ENCODE assay signal across 14 cellular contexts in the genomic region with DNA sequence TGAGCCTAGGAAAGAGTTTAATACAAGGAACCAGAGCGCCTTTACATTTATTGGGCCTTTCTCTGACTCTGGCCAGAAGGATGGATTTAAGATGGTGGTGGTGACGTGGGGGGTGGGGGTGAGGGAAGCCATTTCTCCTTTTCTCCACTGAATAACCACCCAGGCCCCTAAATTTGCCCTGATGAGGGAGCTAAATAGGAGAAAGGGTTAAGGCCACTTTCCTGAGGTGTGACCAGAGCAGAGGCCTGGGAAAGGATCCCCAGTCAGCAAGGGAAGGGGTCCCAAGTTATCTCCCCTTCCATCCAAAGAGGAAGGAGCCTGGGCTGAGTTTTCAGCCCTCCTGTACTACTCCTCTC. TPM values are rescaled to one million over a fixed set of nuclear protein-coding genes. Genes with fewer than 3 reads are reported as not detected.
DNase-seq lines count a peak whose midpoint lies in the region; ATAC-seq lines count a peak whose summit lies in the region.
"Had no signal": no experiment of that assay in that cellular context is flagged by ENCODE, and none has a peak within 500 bp of the region (broad histone marks: within the 10 kb centered on the region; RNA-seq: fewer than 3 reads in every experiment).

No MANE protein-coding gene starts in this region.

- no peak overlapping the region for H3K27ac Mint-ChIP-seq in stimulated activated naive CD8-positive, alpha-beta T cell treated with anti-CD3 and anti-CD28 coated beads, Interleukin-15, Interleukin-2, amounts not matched to agents 100 ng/mL and 50 ng/mL, for 24 hours
- H3K27ac Mint-ChIP-seq in stimulated activated naive CD8-positive, alpha-beta T cell treated with anti-CD3 and anti-CD28 coated beads, Interleukin-15, amount 100 ng/mL, for 72 hours = peak overlapping the region in 1 of 2 donors; percentile 100

- no peak overlapping the region for H4K91ac ChIP-seq in mesenchymal stem cell (ENCODE audit: low read length)

- peaks cover 85% of the 10 kb centered on the region for H3K27me3 Mint-ChIP-seq in stimulated activated naive CD8-positive, alpha-beta T cell treated with anti-CD3 and anti-CD28 coated beads, Interleukin-15, Interleukin-2, amounts not matched to agents 100 ng/mL and 50 ng/mL, for 24 hours
- H3K27me3 Mint-ChIP-seq in stimulated activated naive CD8-positive, alpha-beta T cell treated with anti-CD3 and anti-CD28 coated beads, Interleukin-15, amount 100 ng/mL, for 72 hours = peaks cover 94% of the 10 kb centered on the region

- peaks cover 14% of the 10 kb centered on the region for H3K4me1 Mint-ChIP-seq in stimulated activated naive CD8-positive, alpha-beta T cell treated with anti-CD3 and anti-CD28 coated beads, Interleukin-15, Interleukin-2, amounts not matched to agents 100 ng/mL and 50 ng/mL, for 24 hours (ENCODE audit: low read depth)
- H3K4me1 Mint-ChIP-seq in stimulated activated naive CD8-positive, alpha-beta T cell treated with anti-CD3 and anti-CD28 coated beads, Interleukin-15, amount 100 ng/mL, for 72 hours = peaks cover 20% of the 10 kb centered on the region

- no peaks in the 10 kb centered on the region for H3K36me3 ChIP-seq in SK-N-MC (ENCODE audit: insufficient read depth, low read length)
- H3K36me3 ChIP-seq in mesenchymal stem cell (ENCODE audit: control insufficient read depth in 1 of 2, insufficient read depth in 2 of 2, low read depth in 1 of 2, low read length in 2 of 2) = no peaks in the 10 kb centered on the region
- H3K36me3 ChIP-seq: sigmoid colon, SJSA1 had no signal

- no peak for DNase-seq in stimulated activated naive CD8-positive, alpha-beta T cell treated with anti-CD3 and anti-CD28 coated beads, Interleukin-15, amount 100 ng/mL, for 72 hours
- no peak for DNase-seq in SK-N-MC (ENCODE audit: low read depth, low spot score)
- no peak for DNase-seq in mesenchymal stem cell
- no peak for DNase-seq in islet precursor cell
- no peak for DNase-seq in effector CD4-positive, alpha-beta T cell
- DNase-seq: activated CD4-positive, CD25-positive, alpha-beta regulatory T cell treated with anti-CD3 and anti-CD28 coated beads, Interleukin-2, amount 50 U/mL, for 72 hours; amygdala; left cardiac atrium; midbrain; sigmoid colon had no signal

- ATAC-seq in stimulated activated naive CD8-positive, alpha-beta T cell treated with anti-CD3 and anti-CD28 coated beads, Interleukin-15, amount 100 ng/mL, for 72 hours = no peak
- no peak for ATAC-seq in GM21515 (IDR thresholded peaks at IDR 0.05; ENCODE audit: unreplicated experiment)
- no peak for ATAC-seq in GM21576 (IDR thresholded peaks at IDR 0.05; ENCODE audit: unreplicated experiment)

- H2AK5ac ChIP-seq in mesenchymal stem cell (ENCODE audit: low read length, severe bottlenecking) = no peak overlapping the region

- H3K4me3 ChIP-seq in SK-N-MC = peak overlapping the region; percentile 90
- H3K4me3 ChIP-seq in mesenchymal stem cell (ENCODE audit: insufficient read depth in 1 of 2, low read depth in 1 of 2, low read length in 2 of 2) = no peak overlapping the region
- H3K4me3 ChIP-seq: SJSA1 had no signal

- 63% methylated on average over 1 of the region's 2 CpGs for WGBS in mesenchymal stem cell

- H3K23ac ChIP-seq in mesenchymal stem cell (ENCODE audit: low read length in 2 of 2) = no peak overlapping the region

- peak overlapping the region in 1 of 2 experiments; percentile 11 for H2BK12ac ChIP-seq in mesenchymal stem cell (ENCODE audit: low read length in 2 of 2)

- H2BK120ac ChIP-seq in mesenchymal stem cell (ENCODE audit: low read depth, low read length) = peak overlapping the region; percentile 29

- H3K14ac ChIP-seq in mesenchymal stem cell (ENCODE audit: low read length in 2 of 2) = no peak overlapping the region

- H3K27me3 ChIP-seq in mesenchymal stem cell (ENCODE audit: control insufficient read depth in 1 of 2, insufficient read depth in 1 of 2, low read length in 2 of 2) = peaks cover 95 to 98% of the 10 kb centered on the region in 2 experiments

- no peaks in the 10 kb centered on the region for H3K9me3 Mint-ChIP-seq in stimulated activated naive CD8-positive, alpha-beta T cell treated with anti-CD3 and anti-CD28 coated beads, Interleukin-15, Interleukin-2, amounts not matched to agents 100 ng/mL and 50 ng/mL, for 24 hours
- H3K9me3 Mint-ChIP-seq in stimulated activated naive CD8-positive, alpha-beta T cell treated with anti-CD3 and anti-CD28 coated beads, Interleukin-15, amount 100 ng/mL, for 72 hours = no peaks in the 10 kb centered on the region

- no peaks in the 10 kb centered on the region for H3K79me1 ChIP-seq in mesenchymal stem cell (replicated peaks; ENCODE audit: low read length, poor library complexity, severe bottlenecking)

- peaks cover 21% of the 10 kb centered on the region for H3K4me1 ChIP-seq in mesenchymal stem cell (ENCODE audit: control insufficient read depth, insufficient read depth, low read depth, low read length)

- peak overlapping the region; percentile 83 for H3K4me3 Mint-ChIP-seq in stimulated activated naive CD8-positive, alpha-beta T cell treated with anti-CD3 and anti-CD28 coated beads, Interleukin-15, Interleukin-2, amounts not matched to agents 100 ng/mL and 50 ng/mL, for 24 hours
- H3K4me3 Mint-ChIP-seq in stimulated activated naive CD8-positive, alpha-beta T cell treated with anti-CD3 and anti-CD28 coated beads, Interleukin-15, amount 100 ng/mL, for 72 hours = peak overlapping the region in 1 of 2 donors; percentile 88

- H2AFZ ChIP-seq in mesenchymal stem cell (ENCODE audit: low read depth, low read length) = no peak overlapping the region

- H3K9ac ChIP-seq in SK-N-MC (ENCODE audit: insufficient read length) (peak overlapping the region; percentile 56), mesenchymal stem cell (ENCODE audit: low read length) (no peak overlapping the region)

- no peak overlapping the region for H2BK5ac ChIP-seq in mesenchymal stem cell (ENCODE audit: low read depth, low read length, poor library complexity, severe bottlenecking)

- H3K36me3 Mint-ChIP-seq in stimulated activated naive CD8-positive, alpha-beta T cell treated with anti-CD3 and anti-CD28 coated beads, Interleukin-15, Interleukin-2, amounts not matched to agents 100 ng/mL and 50 ng/mL, for 24 hours (ENCODE audit: low read depth) = no peaks in the 10 kb centered on the region

- H3K4me2 ChIP-seq in mesenchymal stem cell (ENCODE audit: low read length, poor library complexity, severe bottlenecking) = no peak overlapping the region

- no peaks in the 10 kb centered on the region for H3K9me3 ChIP-seq in SK-N-MC (ENCODE audit: low read depth, low read length)
- H3K9me3 ChIP-seq in mesenchymal stem cell (ENCODE audit: control insufficient read depth, low read length) = peaks cover 6% of the 10 kb centered on the region
- H3K9me3 ChIP-seq: sigmoid colon, SJSA1 had no signal

- H3K4ac ChIP-seq in mesenchymal stem cell (ENCODE audit: low read depth in 1 of 2, low read length in 2 of 2) = peak overlapping the region; percentile 66 to 76

- peak overlapping the region; percentile 26 for H2BK15ac ChIP-seq in mesenchymal stem cell (ENCODE audit: low read depth, poor library complexity, severe bottlenecking)

- H3K18ac ChIP-seq in mesenchymal stem cell (ENCODE audit: low read depth in 1 of 2, low read length in 2 of 2) = peak overlapping the region in 1 of 2 experiments; percentile 54

- H3K27ac ChIP-seq in SK-N-MC (no peak overlapping the region), mesenchymal stem cell (ENCODE audit: low read length, poor library complexity, severe bottlenecking) (no peak overlapping the region)
- H3K27ac ChIP-seq: sigmoid colon, SJSA1 had no signal

- H4K8ac ChIP-seq in mesenchymal stem cell (ENCODE audit: low read length) = no peak overlapping the region

RNA-seq across cellular contexts. Expression of gene HOXB9, which starts 1.1 kb away (rescaled TPM):
- polyA plus RNA-seq in mesenchymal stem cell (2013, experiment 1 of 2) = 47.3 TPM
- polyA plus RNA-seq in mesenchymal stem cell (2013, experiment 2 of 2) = 47.4 TPM

RNA-seq across cellular contexts. Expression of gene HOXB8, which starts 12.1 kb away (rescaled TPM):
- 53.4 TPM for polyA plus RNA-seq in mesenchymal stem cell (2013, experiment 1 of 2)
- 50.0 TPM for polyA plus RNA-seq in mesenchymal stem cell (2013, experiment 2 of 2)

RNA-seq across cellular contexts. Expression of gene HOXB7, which starts 16.4 kb away (rescaled TPM):
- 108 TPM for polyA plus RNA-seq in mesenchymal stem cell (2013, experiment 1 of 2)
- 115 TPM for polyA plus RNA-seq in mesenchymal stem cell (2013, experiment 2 of 2)

RNA-seq across cellular contexts. Expression of gene HOXB6, which starts 22.4 kb away (rescaled TPM):
- polyA plus RNA-seq in mesenchymal stem cell (2013, experiment 1 of 2) = 37.1 TPM
- polyA plus RNA-seq in mesenchymal stem cell (2013, experiment 2 of 2) = 35.9 TPM

RNA-seq across cellular contexts. Expression of gene HOXB5, which starts 33.6 kb away (rescaled TPM):
- 15.0 TPM for polyA plus RNA-seq in mesenchymal stem cell (2013, experiment 1 of 2)
- polyA plus RNA-seq in mesenchymal stem cell (2013, experiment 2 of 2) = 14.1 TPM
